ENCODE assay signal across 1 cellular context in genomic region chr5:53476531-53477480, GRCh38.
A peak's percentile ranks its signal among the peaks of the same experiment; 100 is the strongest.
TF ChIP-seq lines count a peak whose summit lies in the region.

No MANE protein-coding gene starts in this region.

TF ChIP-seq in HepG2, 621 proteins besides CTCF, POLR2A, EP300 and RAD21 (continued from another document and continues in another):
- TF ChIP-seq ZNF281 (CRISPR knock-in tag; IDR thresholded peaks at IDR 0.05; ENCODE audit: borderline replicate concordance), result peak; percentile 92; the same call in 1 of the 2 replicates
- TF ChIP-seq ZBTB40 (IDR thresholded peaks at IDR 0.05), result no peak
- peak; percentile 83; the same call in 1 of the 2 replicates for TF ChIP-seq ZBTB40 (CRISPR knock-in tag; IDR thresholded peaks at IDR 0.05)
- TF ChIP-seq MEIS2 (CRISPR knock-in tag; IDR thresholded peaks at IDR 0.05), result peak; percentile 98
- peak; percentile 95 for TF ChIP-seq TBX3 (IDR thresholded peaks at IDR 0.05; ENCODE audit: borderline replicate concordance)
- TF ChIP-seq HMGA1 (CRISPR knock-in tag; conservative IDR thresholded peaks at IDR 0.05), result no peak
- TF ChIP-seq ZNF839 (CRISPR knock-in tag; IDR thresholded peaks at IDR 0.05; ENCODE audit: borderline replicate concordance), result no peak
- TF ChIP-seq ZSCAN30 (CRISPR knock-in tag; IDR thresholded peaks at IDR 0.05), result no peak
- TF ChIP-seq JARID2 (CRISPR knock-in tag; IDR thresholded peaks at IDR 0.05; ENCODE audit: insufficient replicate concordance), result no peak
- no peak for TF ChIP-seq RBM22 (optimal IDR thresholded peaks at IDR 0.05; ENCODE audit: low read length)
- TF ChIP-seq ZFY (CRISPR knock-in tag; IDR thresholded peaks at IDR 0.05), result peak; percentile 18; the same call in 1 of the 2 replicates
- no peak for TF ChIP-seq ZNF570 (CRISPR knock-in tag; IDR thresholded peaks at IDR 0.05; ENCODE audit: borderline replicate concordance)
- TF ChIP-seq DMAP1 (CRISPR knock-in tag; IDR thresholded peaks at IDR 0.05), result peak; percentile 62; the same call in 1 of the 2 replicates
- TF ChIP-seq E2F1 (CRISPR knock-in tag; IDR thresholded peaks at IDR 0.05), result peak; percentile 22; the same call in 1 of the 2 replicates
- no peak for TF ChIP-seq GLI4 (CRISPR knock-in tag; IDR thresholded peaks at IDR 0.05; ENCODE audit: borderline replicate concordance)
- no peak for TF ChIP-seq ATAD3A (CRISPR knock-in tag; IDR thresholded peaks at IDR 0.05)
- peak; percentile 37; the same call in 1 of the 2 replicates for TF ChIP-seq RBAK (CRISPR knock-in tag; IDR thresholded peaks at IDR 0.05)
- no peak for TF ChIP-seq THYN1 (CRISPR knock-in tag; IDR thresholded peaks at IDR 0.05; ENCODE audit: borderline replicate concordance, low read depth)
- no peak for TF ChIP-seq ZKSCAN1 (IDR thresholded peaks at IDR 0.05; ENCODE audit: low read length)
- no peak; the same call in 1 of the 2 replicates for TF ChIP-seq ZBTB7A (CRISPR knock-in tag; IDR thresholded peaks at IDR 0.05)
- TF ChIP-seq ZNF20 (CRISPR knock-in tag; IDR thresholded peaks at IDR 0.05), result 0 out of 2 replicates have a peak, but pooled peaks have one; percentile 39
- TF ChIP-seq ZBTB34 (CRISPR knock-in tag; IDR thresholded peaks at IDR 0.05), result peak; percentile 100
- TF ChIP-seq ZNF772 (CRISPR knock-in tag; IDR thresholded peaks at IDR 0.05), result peak; percentile 98
- peak; percentile 55; the same call in 1 of the 2 replicates for TF ChIP-seq HBP1 (CRISPR knock-in tag; IDR thresholded peaks at IDR 0.05; ENCODE audit: low read depth)
- TF ChIP-seq EEA1 (CRISPR knock-in tag; IDR thresholded peaks at IDR 0.05; ENCODE audit: borderline replicate concordance), result no peak
- TF ChIP-seq PHF20 (CRISPR knock-in tag; IDR thresholded peaks at IDR 0.05), result no peak
- TF ChIP-seq ZNF18 (CRISPR knock-in tag; IDR thresholded peaks at IDR 0.05; ENCODE audit: insufficient replicate concordance), result peak; percentile 82
- 0 out of 2 replicates have a peak, but pooled peaks have one; percentile 44 for TF ChIP-seq PRDM4 (CRISPR knock-in tag; IDR thresholded peaks at IDR 0.05; ENCODE audit: borderline replicate concordance)
- 0 out of 2 replicates have a peak, but pooled peaks have one; percentile 44 for TF ChIP-seq ZBTB44 (CRISPR knock-in tag; IDR thresholded peaks at IDR 0.05)
- peak; percentile 75 for TF ChIP-seq UBTF (CRISPR knock-in tag; IDR thresholded peaks at IDR 0.05)
